ENCODE assay signal across 8 cellular contexts in the genomic region with DNA sequence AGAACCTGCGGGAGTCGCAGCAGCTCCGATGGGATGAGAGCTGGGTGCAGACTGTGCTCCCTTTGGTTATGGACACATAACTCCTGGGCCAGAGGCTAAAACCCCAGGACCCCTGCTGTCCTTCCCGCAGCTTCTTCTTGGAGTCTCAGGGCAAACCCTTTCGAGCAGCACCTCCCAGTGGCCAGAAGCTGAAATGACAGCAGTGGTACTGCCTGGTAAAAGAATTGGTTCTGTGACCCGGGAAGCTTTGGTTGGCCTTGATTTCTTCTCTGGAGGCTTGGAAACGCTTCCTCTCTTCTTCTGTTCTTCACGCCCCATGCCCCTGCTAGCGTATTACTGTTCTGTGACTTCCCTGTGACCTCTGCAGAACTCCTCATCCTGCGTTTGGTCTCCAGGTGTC. TPM values are rescaled to one million over a fixed set of nuclear protein-coding genes. Genes with fewer than 3 reads are reported as not detected.
DNase-seq lines count a peak whose midpoint lies in the region; ATAC-seq and TF ChIP-seq lines count a peak whose summit lies in the region.
"Not testable (repeated sequence)": the region's sequence is repeated elsewhere in the genome, so short reads cannot be mapped to it uniquely, and the experiment has no call there.

No MANE protein-coding gene starts in this region.

- intact Hi-C loops in head of caudate nucleus (cut with DNase I), result not testable (repeated sequence)

- H2BK12ac ChIP-seq in neuronal stem cell (ENCODE audit: low read length), result not testable (repeated sequence)

- not testable (repeated sequence) for H3K4ac ChIP-seq in neuronal stem cell (ENCODE audit: low read length)

- H4K20me1 ChIP-seq in OCI-LY1 (ENCODE audit: insufficient read depth, low read length), result not testable (repeated sequence)

- H3F3A ChIP-seq in OCI-LY1 (ENCODE audit: insufficient read depth, low read length), result not testable (repeated sequence)

- not testable (repeated sequence) for H4K91ac ChIP-seq in neuronal stem cell (ENCODE audit: low read depth, low read length, poor library complexity)

- not testable (repeated sequence) for H3K27me3 ChIP-seq in CD8-positive, alpha-beta memory T cell (ENCODE audit: insufficient read depth, low read length, poor library complexity, severe bottlenecking); OCI-LY1 (ENCODE audit: insufficient read depth, low read length); neuronal stem cell (ENCODE audit: control insufficient read depth in 3 of 3, insufficient read depth in 3 of 3, low read depth in 1 of 3, low read length in 3 of 3)

- H3K9me3 ChIP-seq in CD8-positive, alpha-beta memory T cell (ENCODE audit: low read length); OCI-LY1 (ENCODE audit: low read length); neuronal stem cell (replicated peaks in 1 of 2; ENCODE audit: control insufficient read depth in 2 of 2, insufficient read depth in 1 of 2, low read depth in 1 of 2, low read length in 2 of 2): not testable (repeated sequence)

- not testable (repeated sequence) for H3K9me2 ChIP-seq in OCI-LY1 (ENCODE audit: low read depth, low read length)

- H3K36me3 Mint-ChIP-seq in CD8-positive, alpha-beta memory T cell, result peaks cover 0 to 79% (median 4%) of the 10 kb centered on the region in 3 donors
- H3K36me3 Mint-ChIP-seq in brain, result peaks cover 12% of the 10 kb centered on the region
- peaks cover 36 to 39% of the 10 kb centered on the region in 2 donors for H3K36me3 Mint-ChIP-seq in stimulated activated naive B cell treated with anti-CD40 and anti-IgM and Interleukin-4, amounts not matched to agents 10 μg/mL and 1 μg/mL and 100 μg/mL, for 72 hours

- no CpG with 5 or more reads among the region's 10 CpGs for WGBS in neuronal stem cell (ENCODE audit: extremely low coverage in 2 of 2, insufficient read length in 2 of 2, insufficient replicate concordance in 1 of 2), 2 donors

- not testable (repeated sequence) for H2BK5ac ChIP-seq in neuronal stem cell (ENCODE audit: low read length)

- H3K9me3 Mint-ChIP-seq in CD8-positive, alpha-beta memory T cell; brain; stimulated activated naive B cell treated with anti-CD40 and anti-IgM and Interleukin-4, amounts not matched to agents 10 μg/mL and 1 μg/mL and 100 μg/mL, for 72 hours: not testable (repeated sequence)

- not testable (repeated sequence) for H3K4me2 ChIP-seq in OCI-LY1 (ENCODE audit: low read length); neuronal stem cell (ENCODE audit: insufficient read depth, low read length, poor library complexity, severe bottlenecking)

- H3K18ac ChIP-seq in neuronal stem cell (ENCODE audit: low read length), result not testable (repeated sequence)

- peak; percentile 26 to 64 (median 33) for DNase-seq in CD8-positive, alpha-beta memory T cell
- DNase-seq in HUDEP-2 (lab: John Stamatoyannopoulos, UW; ENCODE audit: unreplicated experiment in 76 of 76) (peak in 52 of 76 experiments; percentile 5 to 60 (median 28)), head of caudate nucleus (peak in 40 of 42 donors; percentile 32 to 84 (median 68)), neuronal stem cell (ENCODE audit: low spot score) (peak; percentile 44)
- peak; percentile 50 to 57 for DNase-seq in activated CD4-positive, alpha-beta T cell treated with anti-CD3 and anti-CD28 coated beads, Interleukin-2, amount 50 U/mL, for 4 hours
- DNase-seq in stimulated activated naive B cell treated with anti-CD40 and anti-IgM and Interleukin-4, amounts not matched to agents 10 μg/mL and 1 μg/mL and 100 μg/mL, for 72 hours, result peak; percentile 27

- H2AFZ ChIP-seq in OCI-LY1 (ENCODE audit: low read length); neuronal stem cell (ENCODE audit: low read length): not testable (repeated sequence)

- POLR2A ChIA-PET in CD8-positive, alpha-beta memory T cell (lab: Charles Lee), result not testable (repeated sequence)

- H2BK120ac ChIP-seq in neuronal stem cell (ENCODE audit: low read depth, low read length), result not testable (repeated sequence)

- H2AK5ac ChIP-seq in neuronal stem cell (ENCODE audit: low read depth, low read length), result not testable (repeated sequence)

- not testable (repeated sequence) for H3K4me3 Mint-ChIP-seq in CD8-positive, alpha-beta memory T cell; brain; stimulated activated naive B cell treated with anti-CD40 and anti-IgM and Interleukin-4, amounts not matched to agents 10 μg/mL and 1 μg/mL and 100 μg/mL, for 72 hours

- H3K9ac ChIP-seq in OCI-LY1 (ENCODE audit: low read length); neuronal stem cell (ENCODE audit: low read depth, low read length, poor library complexity): not testable (repeated sequence)

- not testable (repeated sequence) for H2BK15ac ChIP-seq in neuronal stem cell (ENCODE audit: low read length)

- peak; percentile 52 for TF ChIP-seq CTCF in OCI-LY1 (IDR thresholded peaks at IDR 0.05; ENCODE audit: low read length)
- peak; percentile 41 to 68 for TF ChIP-seq CTCF in brain (conservative IDR thresholded peaks at IDR 0.05)

- not testable (repeated sequence) for H3K4me1 ChIP-seq in CD8-positive, alpha-beta memory T cell (ENCODE audit: insufficient read depth, low read length); OCI-LY1 (ENCODE audit: insufficient read depth, low read length, severe bottlenecking); neuronal stem cell (ENCODE audit: control insufficient read depth in 2 of 2, insufficient read depth in 1 of 2, low read depth in 1 of 2, low read length in 2 of 2)

- peak overlapping the region in 3 of 8 donors; percentile 12 to 63 (median 36) for H3K27ac Mint-ChIP-seq in CD8-positive, alpha-beta memory T cell
- peak overlapping the region in 1 of 5 experiments; percentile 32 for H3K27ac Mint-ChIP-seq in brain
- H3K27ac Mint-ChIP-seq in stimulated activated naive B cell treated with anti-CD40 and anti-IgM and Interleukin-4, amounts not matched to agents 10 μg/mL and 1 μg/mL and 100 μg/mL, for 72 hours, result not testable (repeated sequence)

- not testable (repeated sequence) for H3K4me1 Mint-ChIP-seq in CD8-positive, alpha-beta memory T cell; brain; stimulated activated naive B cell treated with anti-CD40 and anti-IgM and Interleukin-4, amounts not matched to agents 10 μg/mL and 1 μg/mL and 100 μg/mL, for 72 hours

- not testable (repeated sequence) for H3K79me1 ChIP-seq in neuronal stem cell (ENCODE audit: low read depth, low read length)

- H3K27me3 Mint-ChIP-seq in CD8-positive, alpha-beta memory T cell; brain; stimulated activated naive B cell treated with anti-CD40 and anti-IgM and Interleukin-4, amounts not matched to agents 10 μg/mL and 1 μg/mL and 100 μg/mL, for 72 hours: not testable (repeated sequence)

- not testable (repeated sequence) for H3K27ac ChIP-seq in CD8-positive, alpha-beta memory T cell (ENCODE audit: low read depth, low read length); OCI-LY1 (ENCODE audit: low read depth, low read length, poor library complexity, severe bottlenecking); neuronal stem cell (replicated peaks; ENCODE audit: low read length)

- not testable (repeated sequence) for H3K23ac ChIP-seq in neuronal stem cell (ENCODE audit: low read depth, low read length, poor library complexity)

- not testable (repeated sequence) for ATAC-seq in stimulated activated naive B cell treated with anti-CD40 and anti-IgM and Interleukin-4, amounts not matched to agents 10 μg/mL and 1 μg/mL and 100 μg/mL, for 72 hours (replicated peaks)

- H3K14ac ChIP-seq in neuronal stem cell (ENCODE audit: low read length), result not testable (repeated sequence)

- H4K8ac ChIP-seq in neuronal stem cell (ENCODE audit: low read depth, low read length), result not testable (repeated sequence)

- H3K4me3 ChIP-seq in CD8-positive, alpha-beta memory T cell (ENCODE audit: low read length); OCI-LY1 (ENCODE audit: low read depth, low read length, poor library complexity, severe bottlenecking); neuronal stem cell (ENCODE audit: low read length in 2 of 2): not testable (repeated sequence)

- H3K79me2 ChIP-seq in OCI-LY1 (ENCODE audit: insufficient read depth, low read length), result not testable (repeated sequence)

- CTCF ChIA-PET in CD8-positive, alpha-beta memory T cell (lab: Charles Lee), result interaction anchor here (0.8 to 1.1 kb wide), 4 partner anchors 9 to 28 kb away, joined by 3 to 7 read pairs (median 4); no protein-coding TSS in a partner anchor

- not testable (repeated sequence) for H3K36me3 ChIP-seq in CD8-positive, alpha-beta memory T cell (ENCODE audit: insufficient read depth, low read length)
- H3K36me3 ChIP-seq in OCI-LY1 (ENCODE audit: insufficient read depth, low read length) (peaks cover 15% of the 10 kb centered on the region), neuronal stem cell (replicated peaks in 1 of 2; ENCODE audit: control insufficient read depth in 2 of 2, insufficient read depth in 2 of 2, low read length in 2 of 2) (peaks cover 3 to 23% of the 10 kb centered on the region in 2 donors)

RNA-seq across cellular contexts. Expression of a gene that starts 12.8 kb away (rescaled TPM):
- 10 to 100 TPM; 29.1 to 30.9 TPM for total RNA-seq in CD8-positive, alpha-beta memory T cell
- polyA plus RNA-seq in CD8-positive, alpha-beta memory T cell, result 17.1 TPM
- polyA plus RNA-seq in brain (ENCODE audit: insufficient read depth, low read depth, low replicate concordance), result 11.5 TPM
- polyA plus RNA-seq in neuronal stem cell (2013, experiment 1 of 2), result 9.2 TPM
- polyA plus RNA-seq in neuronal stem cell (2013, experiment 2 of 2), result 8.9 TPM

RNA-seq across cellular contexts. Expression of a gene that starts 13.2 kb away (rescaled TPM):
- total RNA-seq in CD8-positive, alpha-beta memory T cell, result 10 to 100 TPM; 47.8 to 50.7 TPM
- polyA plus RNA-seq in CD8-positive, alpha-beta memory T cell, result 32.8 TPM
- 16.6 TPM for polyA plus RNA-seq in brain (ENCODE audit: insufficient read depth, low read depth, low replicate concordance)
- 7.9 TPM for polyA plus RNA-seq in neuronal stem cell (2013, experiment 1 of 2)
- polyA plus RNA-seq in neuronal stem cell (2013, experiment 2 of 2), result 8.4 TPM

RNA-seq across cellular contexts. Expression of a gene that starts 19.0 kb away (rescaled TPM):
- not detected for total RNA-seq in CD8-positive, alpha-beta memory T cell
- not detected for polyA plus RNA-seq in CD8-positive, alpha-beta memory T cell
- polyA plus RNA-seq in brain (ENCODE audit: insufficient read depth, low read depth, low replicate concordance), result 14.4 TPM
- polyA plus RNA-seq in neuronal stem cell (2013, experiment 1 of 2), result 0.52 TPM
- 0.72 TPM for polyA plus RNA-seq in neuronal stem cell (2013, experiment 2 of 2)

RNA-seq across cellular contexts. Expression of a gene that starts 51.1 kb away (rescaled TPM):
- 10 to 100 TPM; 18.8 to 19.0 TPM for total RNA-seq in CD8-positive, alpha-beta memory T cell
- polyA plus RNA-seq in CD8-positive, alpha-beta memory T cell, result 33.3 TPM
- polyA plus RNA-seq in brain (ENCODE audit: insufficient read depth, low read depth, low replicate concordance), result 7.5 TPM
- polyA plus RNA-seq in neuronal stem cell (2013, experiment 1 of 2), result 3.1 TPM
- 2.7 TPM for polyA plus RNA-seq in neuronal stem cell (2013, experiment 2 of 2)

Comparison
In these comparisons a context has a peak if more than half of its experiments do, and no peak if none do; other contexts are left out.
1. RNA of a gene that starts 19.0 kb away (polyA plus RNA-seq): 14.4 TPM in brain (single experiment); not detected in CD8-positive, alpha-beta memory T cell (single experiment); every median in the first group is over 10 times any median in the second.
2. Peak in every context shown above with its lines, with median percentiles within 50 percentile points of each other: DNase-seq.